ENCODE assay signal across 8 cellular contexts in the genomic region with DNA sequence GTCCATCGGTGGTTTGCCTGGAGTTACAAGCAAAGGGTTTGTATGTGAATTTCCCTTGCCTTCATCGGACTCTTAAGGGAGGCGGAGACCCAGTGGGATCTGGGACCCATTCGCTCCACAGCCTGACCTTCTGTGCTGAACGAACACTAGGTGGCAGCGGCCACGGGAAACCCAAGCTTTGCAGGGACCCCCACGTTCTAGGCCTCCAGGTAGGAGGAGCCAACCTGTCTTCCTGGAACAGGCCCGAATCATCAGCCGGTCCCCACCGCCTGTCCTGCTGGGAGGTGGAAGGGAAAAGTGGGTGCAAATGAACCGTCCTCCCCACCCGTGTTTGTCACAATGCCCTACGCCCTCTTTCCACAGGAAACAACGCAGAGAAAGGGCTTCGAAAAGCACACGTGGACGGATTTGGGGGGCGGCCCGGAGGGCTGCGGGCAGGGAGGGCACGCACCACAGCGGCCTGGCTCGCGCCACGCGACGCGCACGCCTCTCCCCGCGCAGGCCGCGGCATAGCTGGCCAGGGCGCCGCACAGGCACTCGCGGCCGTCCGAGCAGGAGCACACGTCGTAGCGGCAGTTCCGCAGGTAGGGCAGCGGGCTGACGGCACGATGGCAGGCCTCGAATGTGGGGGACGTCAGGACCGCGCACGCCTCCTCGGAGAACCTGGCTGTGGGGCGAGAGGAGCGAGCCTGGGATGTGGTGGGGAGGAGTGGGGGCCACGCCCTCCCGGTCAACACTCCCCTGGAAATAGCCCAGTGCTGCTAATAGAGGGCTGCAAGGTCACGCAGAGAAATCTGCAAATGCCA.
DNase-seq lines count a peak whose midpoint lies in the region; ATAC-seq, FAIRE-seq and TF ChIP-seq lines count a peak whose summit lies in the region.

No MANE protein-coding gene starts in this region.

- H3K4me1 Mint-ChIP-seq in activated T-cell treated with anti-CD3 and anti-CD28 coated beads, Interleukin-2, amount 50 U/mL, for 72 hours (ENCODE audit: low read depth) = no peaks in the 10 kb centered on the region

- intact Hi-C loops in kidney (cut with DNase I) = no loop called here

- no peaks in the 10 kb centered on the region for H3K9me3 ChIP-seq in kidney (ENCODE audit: control insufficient read depth in 1 of 2, low read length in 2 of 2)

- no peak overlapping the region for H3K9ac ChIP-seq in kidney (ENCODE audit: low read length in 2 of 2)

- H3K27ac Mint-ChIP-seq in activated T-cell treated with anti-CD3 and anti-CD28 coated beads, Interleukin-2, amount 50 U/mL, for 72 hours = no peak overlapping the region

- FAIRE-seq in kidney (lab: Jason Lieb, UNC) = no peak

- no peaks in the 10 kb centered on the region for H3K36me3 ChIP-seq in kidney (ENCODE audit: control insufficient read depth in 1 of 2, insufficient read depth in 2 of 2, low read length in 2 of 2)

- H3K4me3 Mint-ChIP-seq in activated T-cell treated with anti-CD3 and anti-CD28 coated beads, Interleukin-2, amount 50 U/mL, for 72 hours = peak overlapping the region in 1 of 2 donors; percentile 31

- peak overlapping the region; percentile 6 to 63 for H3K27ac ChIP-seq in kidney (ENCODE audit: low read depth in 2 of 2, low read length in 2 of 2)

- peak; percentile 23 for TF ChIP-seq CTCF in kidney (IDR thresholded peaks at IDR 0.05; ENCODE audit: borderline replicate concordance, extremely low read depth, insufficient read depth)

- DNase-seq in 8988T = peak; percentile 41
- peak; percentile 48 for DNase-seq in HEK293T (ENCODE audit: extremely low spot score)
- DNase-seq in activated T-cell treated with anti-CD3 and anti-CD28 coated beads, Interleukin-2, amount 50 U/mL, for 72 hours = peak in 1 of 2 donors; percentile 39
- no peak for DNase-seq in kidney
- no peak for DNase-seq in left lobe of liver (ENCODE audit: low spot score)
- DNase-seq in OCI-M2 (lab: John Stamatoyannopoulos, UW; ENCODE audit: unreplicated experiment) = no peak

- H3K36me3 Mint-ChIP-seq in activated T-cell treated with anti-CD3 and anti-CD28 coated beads, Interleukin-2, amount 50 U/mL, for 72 hours (ENCODE audit: insufficient read depth in 2 of 2) = no peaks in the 10 kb centered on the region

- peak overlapping the region in 1 of 2 donors; percentile 32 for H3K4me3 ChIP-seq in kidney (ENCODE audit: low read length in 2 of 2)

- POLR2A ChIA-PET in HEK293T (lab: Yijun Ruan, JAX) = no interaction called here

- no peaks in the 10 kb centered on the region for H3K9me3 Mint-ChIP-seq in activated T-cell treated with anti-CD3 and anti-CD28 coated beads, Interleukin-2, amount 50 U/mL, for 72 hours

- H3K4me1 ChIP-seq in kidney (ENCODE audit: control insufficient read depth in 1 of 2, insufficient read depth in 1 of 2, low read depth in 1 of 2, low read length in 2 of 2) = peaks cover 13 to 19% of the 10 kb centered on the region in 2 donors

- peak; percentile 53 to 62 for ATAC-seq in activated T-cell treated with anti-CD3 and anti-CD28 coated beads, Interleukin-2, amount 50 U/mL, for 72 hours (replicated peaks in 1 of 2)
- ATAC-seq in GM21447 (IDR thresholded peaks at IDR 0.05; ENCODE audit: unreplicated experiment) (no peak), left lobe of liver (no peak), HG03139 (IDR thresholded peaks at IDR 0.05; ENCODE audit: unreplicated experiment) (no peak)

- H3K27me3 Mint-ChIP-seq in activated T-cell treated with anti-CD3 and anti-CD28 coated beads, Interleukin-2, amount 50 U/mL, for 72 hours (ENCODE audit: low read depth) = peaks cover 22% of the 10 kb centered on the region

- CTCF ChIA-PET in HEK293T (lab: Yijun Ruan, JAX) = interaction anchor here (0.6 kb wide), 1 partner anchor 68 kb away, joined by 4 read pairs; no protein-coding TSS in a partner anchor

TF ChIP-seq in HEK293T, 16 proteins besides CTCF, POLR2A, EP300 and RAD21:
- TF ChIP-seq FOXK2 (IDR thresholded peaks at IDR 0.05) (no peak), LEF1 (IDR thresholded peaks at IDR 0.05; ENCODE audit: borderline replicate concordance) (no peak), SP1 (IDR thresholded peaks at IDR 0.05) (no peak), HDGF (IDR thresholded peaks at IDR 0.05; ENCODE audit: borderline replicate concordance) (no peak), FOXA1 (IDR thresholded peaks at IDR 0.05) (no peak), SUZ12 (IDR thresholded peaks at IDR 0.05) (no peak), NFRKB (IDR thresholded peaks at IDR 0.05) (no peak), ELF4 (IDR thresholded peaks at IDR 0.05) (no peak), PKNOX1 (IDR thresholded peaks at IDR 0.05) (no peak)

Comparison
In these comparisons a context has a peak if more than half of its experiments do, and no peak if none do; other contexts are left out.
1. DNase-seq: peak in 8988T (single experiment) and HEK293T (single experiment); none in kidney (single experiment), left lobe of liver (single experiment) and OCI-M2 (single experiment).
2. ATAC-seq: peak in activated T-cell treated with anti-CD3 and anti-CD28 coated beads, Interleukin-2, amount 50 U/mL, for 72 hours (2 of 2); none in GM21447 (single experiment), left lobe of liver (single experiment) and HG03139 (single experiment).